Comparison of ENCODE assay signal across 1 cellular context in the genomic region with DNA sequence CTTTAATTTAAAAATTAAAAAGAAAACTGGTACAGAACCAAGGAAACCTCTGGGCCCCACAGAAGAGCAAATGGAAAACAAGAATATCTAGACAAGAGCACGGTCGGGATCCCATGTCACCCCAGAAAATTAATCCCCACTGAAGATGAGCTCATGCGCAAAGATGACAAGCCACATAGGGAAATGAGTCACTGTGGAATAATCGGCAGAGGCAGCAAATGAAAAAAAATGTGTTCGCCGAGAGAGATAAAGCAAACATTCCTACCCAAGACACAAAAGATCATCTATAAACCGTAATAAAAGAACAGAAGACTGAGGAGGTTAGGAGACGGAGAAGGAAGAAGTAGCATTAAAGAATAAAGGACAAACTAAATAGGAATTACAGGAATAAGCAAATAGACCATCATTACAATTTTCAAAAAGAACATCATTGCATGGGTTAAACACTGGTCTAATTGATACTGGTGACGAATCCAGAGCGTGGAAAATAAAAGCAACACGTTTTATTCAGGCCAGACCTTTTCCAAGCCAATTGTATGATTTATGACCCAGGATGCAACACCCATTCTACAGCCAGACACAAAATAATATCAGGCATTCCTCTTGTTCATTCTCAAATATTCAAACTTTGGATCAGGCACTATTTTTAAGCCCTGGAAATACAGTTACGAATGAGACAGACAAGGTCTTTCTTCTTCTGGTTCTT.
A peak's percentile ranks its signal among the peaks of the same experiment; 100 is the strongest.
TF ChIP-seq lines count a peak whose summit lies in the region.

No MANE protein-coding gene starts in this region.

TF ChIP-seq in K562, 482 proteins besides CTCF, POLR2A, EP300 and RAD21:
- TF ChIP-seq ZNF384 (IDR thresholded peaks at IDR 0.05; ENCODE audit: low read depth, low read length) (peak; percentile 76), DPF2 (IDR thresholded peaks at IDR 0.05) (peak; percentile 68), SMARCA4 (IDR thresholded peaks at IDR 0.05) (peak; percentile 70; the same call in 1 of the 2 replicates), TEAD4 (IDR thresholded peaks at IDR 0.05; ENCODE audit: low read length) (peak; percentile 30; the same call in 1 of the 2 replicates), TEAD4 (CRISPR knock-in tag; IDR thresholded peaks at IDR 0.05; ENCODE audit: borderline replicate concordance) (no peak), NFYB (IDR thresholded peaks at IDR 0.05; ENCODE audit: extremely low read depth, insufficient read length) (no peak), NRF1 (conservative IDR thresholded peaks at IDR 0.05 in 1 of 2, IDR thresholded peaks at IDR 0.05 in 1 of 2) (peak; percentile 47 to 59), FOSL1 (tag; conservative IDR thresholded peaks at IDR 0.05) (peak; percentile 89), JUN (IDR thresholded peaks at IDR 0.05; ENCODE audit: borderline replicate concordance, low read depth, low read length) (peak; percentile 70; the same call in 1 of the 2 replicates), JUN (CRISPR knock-in tag; IDR thresholded peaks at IDR 0.05; ENCODE audit: borderline replicate concordance) (no peak), CBFA2T3 (IDR thresholded peaks at IDR 0.05) (peak; percentile 47), ZNF146 (CRISPR knock-in tag; IDR thresholded peaks at IDR 0.05; ENCODE audit: unreplicated experiment) (no peak), SMARCE1 (IDR thresholded peaks at IDR 0.05) (peak; percentile 38; the same call in 1 of the 2 replicates), JUND (IDR thresholded peaks at IDR 0.05; ENCODE audit: borderline replicate concordance, low read depth, low read length) (peak; percentile 78), JUND (tag; IDR thresholded peaks at IDR 0.05; ENCODE audit: borderline replicate concordance, low read depth, low read length) (peak; percentile 72; the same call in 2 of the 3 replicates), TAF1 (IDR thresholded peaks at IDR 0.05; ENCODE audit: control insufficient read depth, extremely low read depth, insufficient read depth, low read length, severe bottlenecking) (no peak), DACH1 (IDR thresholded peaks at IDR 0.05; ENCODE audit: partially characterized antibody) (no peak), NFE2 (IDR thresholded peaks at IDR 0.05; ENCODE audit: low read depth) (peak; percentile 20; the same call in 1 of the 2 replicates), GABPB2 (CRISPR knock-in tag; conservative IDR thresholded peaks at IDR 0.05) (no peak), ARID1B (IDR thresholded peaks at IDR 0.05) (peak; percentile 62)
- TF ChIP-seq, protein P1, sequence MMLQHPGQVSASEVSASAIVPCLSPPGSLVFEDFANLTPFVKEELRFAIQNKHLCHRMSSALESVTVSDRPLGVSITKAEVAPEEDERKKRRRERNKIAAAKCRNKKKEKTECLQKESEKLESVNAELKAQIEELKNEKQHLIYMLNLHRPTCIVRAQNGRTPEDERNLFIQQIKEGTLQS (IDR thresholded peaks at IDR 0.05), result peak; percentile 85
- TF ChIP-seq, protein P1 (CRISPR knock-in tag; conservative IDR thresholded peaks at IDR 0.05), result no peak
- TF ChIP-seq, protein P2, sequence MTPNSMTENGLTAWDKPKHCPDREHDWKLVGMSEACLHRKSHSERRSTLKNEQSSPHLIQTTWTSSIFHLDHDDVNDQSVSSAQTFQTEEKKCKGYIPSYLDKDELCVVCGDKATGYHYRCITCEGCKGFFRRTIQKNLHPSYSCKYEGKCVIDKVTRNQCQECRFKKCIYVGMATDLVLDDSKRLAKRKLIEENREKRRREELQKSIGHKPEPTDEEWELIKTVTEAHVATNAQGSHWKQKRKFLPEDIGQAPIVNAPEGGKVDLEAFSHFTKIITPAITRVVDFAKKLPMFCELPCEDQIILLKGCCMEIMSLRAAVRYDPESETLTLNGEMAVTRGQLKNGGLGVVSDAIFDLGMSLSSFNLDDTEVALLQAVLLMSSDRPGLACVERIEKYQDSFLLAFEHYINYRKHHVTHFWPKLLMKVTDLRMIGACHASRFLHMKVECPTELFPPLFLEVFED (CRISPR knock-in tag; conservative IDR thresholded peaks at IDR 0.05), result 0 out of 2 replicates have a peak, but pooled peaks have one; percentile 55
- TF ChIP-seq, protein P3, sequence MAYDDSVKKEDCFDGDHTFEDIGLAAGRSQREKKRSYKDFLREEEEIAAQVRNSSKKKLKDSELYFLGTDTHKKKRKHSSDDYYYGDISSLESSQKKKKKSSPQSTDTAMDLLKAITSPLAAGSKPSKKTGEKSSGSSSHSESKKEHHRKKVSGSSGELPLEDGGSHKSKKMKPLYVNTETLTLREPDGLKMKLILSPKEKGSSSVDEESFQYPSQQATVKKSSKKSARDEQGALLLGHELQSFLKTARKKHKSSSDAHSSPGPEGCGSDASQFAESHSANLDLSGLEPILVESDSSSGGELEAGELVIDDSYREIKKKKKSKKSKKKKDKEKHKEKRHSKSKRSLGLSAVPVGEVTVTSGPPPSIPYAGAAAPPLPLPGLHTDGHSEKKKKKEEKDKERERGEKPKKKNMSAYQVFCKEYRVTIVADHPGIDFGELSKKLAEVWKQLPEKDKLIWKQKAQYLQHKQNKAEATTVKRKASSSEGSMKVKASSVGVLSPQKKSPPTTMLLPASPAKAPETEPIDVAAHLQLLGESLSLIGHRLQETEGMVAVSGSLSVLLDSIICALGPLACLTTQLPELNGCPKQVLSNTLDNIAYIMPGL (CRISPR knock-in tag; IDR thresholded peaks at IDR 0.05), result no peak
- TF ChIP-seq, protein P4, sequence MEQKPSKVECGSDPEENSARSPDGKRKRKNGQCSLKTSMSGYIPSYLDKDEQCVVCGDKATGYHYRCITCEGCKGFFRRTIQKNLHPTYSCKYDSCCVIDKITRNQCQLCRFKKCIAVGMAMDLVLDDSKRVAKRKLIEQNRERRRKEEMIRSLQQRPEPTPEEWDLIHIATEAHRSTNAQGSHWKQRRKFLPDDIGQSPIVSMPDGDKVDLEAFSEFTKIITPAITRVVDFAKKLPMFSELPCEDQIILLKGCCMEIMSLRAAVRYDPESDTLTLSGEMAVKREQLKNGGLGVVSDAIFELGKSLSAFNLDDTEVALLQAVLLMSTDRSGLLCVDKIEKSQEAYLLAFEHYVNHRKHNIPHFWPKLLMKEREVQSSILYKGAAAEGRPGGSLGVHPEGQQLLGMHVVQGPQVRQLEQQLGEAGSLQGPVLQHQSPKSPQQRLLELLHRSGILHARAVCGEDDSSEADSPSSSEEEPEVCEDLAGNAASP (IDR thresholded peaks at IDR 0.05), result 0 out of 2 replicates have a peak, but pooled peaks have one; percentile 20
- TF ChIP-seq, protein P5, sequence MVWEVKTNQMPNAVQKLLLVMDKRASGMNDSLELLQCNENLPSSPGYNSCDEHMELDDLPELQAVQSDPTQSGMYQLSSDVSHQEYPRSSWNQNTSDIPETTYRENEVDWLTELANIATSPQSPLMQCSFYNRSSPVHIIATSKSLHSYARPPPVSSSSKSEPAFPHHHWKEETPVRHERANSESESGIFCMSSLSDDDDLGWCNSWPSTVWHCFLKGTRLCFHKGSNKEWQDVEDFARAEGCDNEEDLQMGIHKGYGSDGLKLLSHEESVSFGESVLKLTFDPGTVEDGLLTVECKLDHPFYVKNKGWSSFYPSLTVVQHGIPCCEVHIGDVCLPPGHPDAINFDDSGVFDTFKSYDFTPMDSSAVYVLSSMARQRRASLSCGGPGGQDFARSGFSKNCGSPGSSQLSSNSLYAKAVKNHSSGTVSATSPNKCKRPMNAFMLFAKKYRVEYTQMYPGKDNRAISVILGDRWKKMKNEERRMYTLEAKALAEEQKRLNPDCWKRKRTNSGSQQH (CRISPR knock-in tag; IDR thresholded peaks at IDR 0.05), result peak; percentile 52; the same call in 1 of the 2 replicates
